In the genomic region with DNA sequence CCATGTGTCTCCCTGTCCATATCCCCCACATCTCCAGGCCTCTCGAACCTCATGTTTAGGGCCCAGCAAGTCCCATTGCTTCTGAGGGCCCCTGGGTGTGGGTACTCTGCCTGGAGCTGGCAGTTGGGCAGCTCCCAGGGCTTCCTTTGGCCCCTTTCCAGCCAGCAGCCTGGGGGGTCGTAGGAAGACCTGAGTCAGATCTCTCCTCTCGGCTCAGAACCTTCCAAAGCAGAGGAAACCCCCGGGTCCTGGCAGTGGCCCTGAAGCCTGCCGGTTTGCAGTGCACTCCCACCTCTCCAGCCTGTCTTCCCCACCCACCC, we compare ENCODE assay signal across 20 cellular contexts. TPM values are rescaled to one million over a fixed set of nuclear protein-coding genes. Genes with fewer than 3 reads are reported as not detected.
DNase-seq lines count a peak whose midpoint lies in the region; ATAC-seq and TF ChIP-seq lines count a peak whose summit lies in the region.
"Had no signal": no experiment of that assay in that cellular context is flagged by ENCODE, and none has a peak within 500 bp of the region (broad histone marks: within the 10 kb centered on the region; RNA-seq: fewer than 3 reads in every experiment).

No MANE protein-coding gene starts in this region.

- H3K4me1 ChIP-seq in lower lobe of right lung (peaks cover 14% of the 10 kb centered on the region), tibial artery (no peaks in the 10 kb centered on the region)
- H3K4me1 ChIP-seq: vagina had no signal

- intact Hi-C loops in lower lobe of right lung (cut with DNase I) (no loop called here), tibial artery (cut with DNase I; ENCODE audit: low total_unique reads) (no loop called here)

- ATAC-seq in lower lobe of right lung (no peak), HG02970 (IDR thresholded peaks at IDR 0.05; ENCODE audit: low FRiP score, unreplicated experiment) (no peak), GM21723 (IDR thresholded peaks at IDR 0.05; ENCODE audit: unreplicated experiment) (no peak)

- H3K4me3 ChIP-seq in lower lobe of right lung (no peak overlapping the region), tibial artery (no peak overlapping the region)
- H3K4me3 ChIP-seq: BLaER1 treated with 17β-estradiol and CSF1 and Interleukin-3, amounts not matched to agents 10 nM and 100 nM; PC-9; vagina had no signal

- TF ChIP-seq CTCF in lower lobe of right lung (IDR thresholded peaks at IDR 0.05) (no peak), tibial artery (IDR thresholded peaks at IDR 0.05) (no peak)

- H3K27me3 ChIP-seq in lower lobe of right lung (ENCODE audit: low read depth) (no peaks in the 10 kb centered on the region), tibial artery (peaks cover 0 to 41% of the 10 kb centered on the region in 2 donors)
- H3K27me3 ChIP-seq: BLaER1 treated with 17β-estradiol and CSF1 and Interleukin-3, amounts not matched to agents 10 nM and 100 nM; vagina had no signal

- H3K9me3 ChIP-seq in lower lobe of right lung (peaks cover 11% of the 10 kb centered on the region), tibial artery (peaks cover 0 to 10% (median 6%) of the 10 kb centered on the region in 3 donors)
- H3K9me3 ChIP-seq: vagina had no signal

- H3K27ac ChIP-seq in lower lobe of right lung (no peak overlapping the region), tibial artery (no peak overlapping the region)
- H3K27ac ChIP-seq: BLaER1 treated with 17β-estradiol and CSF1 and Interleukin-3, amounts not matched to agents 10 nM and 100 nM; PC-9; vagina had no signal

- peak; percentile 55 for DNase-seq in activated effector memory CD4-positive, alpha-beta T cell treated with anti-CD3 and anti-CD28 coated beads, Interleukin-2, amount 50 U/mL, for 16 hours
- DNase-seq in activated effector memory CD4-positive, alpha-beta T cell treated with Interleukin-2 at 50 U/mL for 16 hours = no peak
- peak; percentile 5 for DNase-seq in T1000 (lab: John Stamatoyannopoulos, UW)
- DNase-seq in lower lobe of right lung = peak; percentile 10
- DNase-seq in tibial artery = peak; percentile 11 to 59
- DNase-seq in SHP77 (lab: John Stamatoyannopoulos, UW) = no peak
- DNase-seq: activated CD4-positive, alpha-beta T cell treated with anti-CD3 and anti-CD28 coated beads for 48 hours; activated gamma-delta T cell; cortex of kidney; HCEC 1CT; kidney glomerular epithelial cell; NCI-H1048; NCI-H1930; NCI-H345; PC-9 had no signal

- H3K36me3 ChIP-seq in lower lobe of right lung (no peaks in the 10 kb centered on the region), tibial artery (no peaks in the 10 kb centered on the region)
- H3K36me3 ChIP-seq: vagina had no signal

RNA-seq across cellular contexts. Expression of gene FAM222A, which starts 48.0 kb away (rescaled TPM):
- total RNA-seq in lower lobe of right lung = 2.4 TPM
- total RNA-seq: bronchial epithelial cell had no signal

Comparison
In these comparisons a context has a peak if more than half of its experiments do, and no peak if none do; other contexts are left out.
1. DNase-seq: peak in activated effector memory CD4-positive, alpha-beta T cell treated with anti-CD3 and anti-CD28 coated beads, Interleukin-2, amount 50 U/mL, for 16 hours (single experiment), T1000 (single experiment), lower lobe of right lung (single experiment) and tibial artery (2 of 2); none in activated effector memory CD4-positive, alpha-beta T cell treated with Interleukin-2 at 50 U/mL for 16 hours (single experiment) and SHP77 (0 of 2).